ENCODE assay signal across 8 cellular contexts in the genomic region with DNA sequence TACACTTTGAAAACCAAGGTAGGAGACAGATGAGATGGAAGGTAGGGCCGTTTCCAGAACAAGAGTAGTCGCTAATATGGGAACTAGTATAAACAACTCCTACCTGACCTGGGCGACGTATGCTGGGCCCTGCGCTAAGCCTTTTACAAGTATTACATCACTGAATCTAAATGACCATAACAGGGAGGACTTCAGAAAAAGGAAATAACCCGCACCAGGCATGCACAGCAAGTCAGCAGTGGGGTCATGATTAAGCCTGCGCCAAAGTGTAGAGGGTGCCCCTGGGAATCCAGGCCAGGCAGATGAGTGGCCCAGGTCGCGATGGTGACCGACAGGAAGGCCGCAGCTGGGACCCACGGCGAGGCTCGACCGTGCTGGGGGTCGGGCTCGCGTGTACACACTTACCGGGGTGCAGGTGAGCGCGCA. TPM values are rescaled to one million over a fixed set of nuclear protein-coding genes. Genes with fewer than 3 reads are reported as not detected.
DNase-seq lines count a peak whose midpoint lies in the region; ATAC-seq and TF ChIP-seq lines count a peak whose summit lies in the region.

No MANE protein-coding gene starts in this region.

- H3K27ac ChIP-seq in colonic mucosa = peak overlapping the region; percentile 83

- no peaks in the 10 kb centered on the region for H3K27me3 Mint-ChIP-seq in naive thymus-derived CD8-positive, alpha-beta T cell

- no peaks in the 10 kb centered on the region for H3K27me3 ChIP-seq in colonic mucosa

- peaks cover 23 to 49% (median 34%) of the 10 kb centered on the region in 4 donors for H3K4me1 Mint-ChIP-seq in naive thymus-derived CD8-positive, alpha-beta T cell

- peak overlapping the region; percentile 88 to 96 (median 93) for H3K27ac Mint-ChIP-seq in naive thymus-derived CD8-positive, alpha-beta T cell

- H3K9ac ChIP-seq in colonic mucosa (ENCODE audit: low read depth in 2 of 2, low read length in 2 of 2) = peak overlapping the region; percentile 91 to 94

- peak overlapping the region; percentile 80 for H3K4me3 ChIP-seq in colonic mucosa

- H3K9me3 ChIP-seq in colonic mucosa = no peaks in the 10 kb centered on the region

- peaks cover 0 to 12% (median 0%) of the 10 kb centered on the region in 9 donors for H3K9me3 Mint-ChIP-seq in naive thymus-derived CD8-positive, alpha-beta T cell

- H3K36me3 ChIP-seq in colonic mucosa = peaks cover 8% of the 10 kb centered on the region

- no peaks in the 10 kb centered on the region for H3K4me1 ChIP-seq in colonic mucosa

- peak in 1 of 2 donors; percentile 0 for ATAC-seq in naive thymus-derived CD8-positive, alpha-beta T cell
- ATAC-seq in HG03378 (IDR thresholded peaks at IDR 0.05; ENCODE audit: unreplicated experiment) = no peak

- DNase-seq in SHP77 treated with DMSO at 0.1 percent for 48 hours (lab: John Stamatoyannopoulos, UW) (peak; percentile 8), SHP77 (lab: John Stamatoyannopoulos, UW) (no peak), NOMO-1 treated with DMSO at 0.1 percent for 48 hours (lab: John Stamatoyannopoulos, UW; ENCODE audit: unreplicated experiment) (peak; percentile 40), colonic mucosa (peak; percentile 72), LoVo (ENCODE audit: low spot score) (no peak), NCI-H2227 treated with DMSO at 0.1 percent for 48 hours (lab: John Stamatoyannopoulos, UW) (no peak)
- DNase-seq in naive thymus-derived CD8-positive, alpha-beta T cell = no peak

- intact Hi-C loops in colonic mucosa (cut with DNase I) = no loop called here

- H3K36me3 Mint-ChIP-seq in naive thymus-derived CD8-positive, alpha-beta T cell = peaks cover 0 to 26% (median 9%) of the 10 kb centered on the region in 3 donors

- TF ChIP-seq CTCF in colonic mucosa (IDR thresholded peaks at IDR 0.05) = no peak

- peak overlapping the region; percentile 79 to 94 (median 91) for H3K4me3 Mint-ChIP-seq in naive thymus-derived CD8-positive, alpha-beta T cell

- POLR2A ChIA-PET in naive thymus-derived CD8-positive, alpha-beta T cell (lab: Charles Lee) = interaction anchor here (0.6 to 12.8 kb wide), 22 partner anchors 8 to 238 kb away, joined by 3 to 289 read pairs (median 6); a partner anchor contains a TSS

RNA-seq across cellular contexts. Expression of a gene that starts 0.6 kb away (rescaled TPM):
- total RNA-seq in colonic mucosa = 10 to 100 TPM; 46.0 to 77.4 TPM
- 100 to 1,000 TPM; 155 to 158 TPM for total RNA-seq in naive thymus-derived CD8-positive, alpha-beta T cell
- 10 to 100 TPM; 15.3 to 46.7 (median 20.7) TPM for polyA plus RNA-seq in naive thymus-derived CD8-positive, alpha-beta T cell

RNA-seq across cellular contexts. Expression of a gene that starts 5.8 kb away (rescaled TPM):
- total RNA-seq in colonic mucosa = 10 to 100 TPM; 13.9 to 15.9 TPM
- total RNA-seq in naive thymus-derived CD8-positive, alpha-beta T cell = 100 to 1,000 TPM; 252 to 269 TPM
- 100 to 1,000 TPM in 2 of 3 donors, 10 to 100 TPM in 1; 99.7 to 144 (median 131) TPM for polyA plus RNA-seq in naive thymus-derived CD8-positive, alpha-beta T cell

RNA-seq across cellular contexts. Expression of a gene that starts 19.4 kb away (rescaled TPM):
- 10 to 100 TPM; 31.4 to 32.2 TPM for total RNA-seq in colonic mucosa
- 100 to 1,000 TPM; 133 to 135 TPM for total RNA-seq in naive thymus-derived CD8-positive, alpha-beta T cell
- polyA plus RNA-seq in naive thymus-derived CD8-positive, alpha-beta T cell = 10 to 100 TPM; 40.6 to 72.4 (median 41.9) TPM

RNA-seq across cellular contexts. Expression of a gene that starts 34.9 kb away (rescaled TPM):
- 10 to 100 TPM; 16.6 to 22.6 TPM for total RNA-seq in colonic mucosa
- 10 to 100 TPM; 82.7 to 93.1 TPM for total RNA-seq in naive thymus-derived CD8-positive, alpha-beta T cell
- polyA plus RNA-seq in naive thymus-derived CD8-positive, alpha-beta T cell = 10 to 100 TPM; 12.9 to 38.0 (median 16.7) TPM

RNA-seq across cellular contexts. Expression of a gene that starts 44.4 kb away (rescaled TPM):
- 1 to 10 TPM; 2.3 to 4.9 TPM for total RNA-seq in colonic mucosa
- total RNA-seq in naive thymus-derived CD8-positive, alpha-beta T cell = 10 to 100 TPM; 46.0 to 49.4 TPM
- polyA plus RNA-seq in naive thymus-derived CD8-positive, alpha-beta T cell = 1 to 10 TPM; 2.6 to 6.9 (median 4.2) TPM

Comparison
In these comparisons a context has a peak if more than half of its experiments do, and no peak if none do; other contexts are left out.
1. DNase-seq: peak in SHP77 treated with DMSO at 0.1 percent for 48 hours (single experiment), NOMO-1 treated with DMSO at 0.1 percent for 48 hours (single experiment) and colonic mucosa (single experiment); none in SHP77 (0 of 2), naive thymus-derived CD8-positive, alpha-beta T cell (0 of 10), LoVo (single experiment) and NCI-H2227 treated with DMSO at 0.1 percent for 48 hours (single experiment).
2. RNA of a gene that starts 5.8 kb away (total RNA-seq): 252 to 269 TPM in naive thymus-derived CD8-positive, alpha-beta T cell; 13.9 to 15.9 TPM in colonic mucosa; every median in the first group is over 10 times any median in the second.
3. RNA of a gene that starts 19.4 kb away (total RNA-seq): 133 to 135 TPM in naive thymus-derived CD8-positive, alpha-beta T cell; 31.4 to 32.2 TPM in colonic mucosa; every median in the first group is over 4 times any median in the second.